Comparison of ENCODE assay signal across 8 cellular contexts in genomic region chr9:125522328-125522725, GRCh38.
DNase-seq lines count a peak whose midpoint lies in the region; ATAC-seq and TF ChIP-seq lines count a peak whose summit lies in the region.

No MANE protein-coding gene starts in this region.

- H3K4ac ChIP-seq in IMR-90 (ENCODE audit: low read depth, low read length), result peak overlapping the region; percentile 98
- no peak overlapping the region for H3K4ac ChIP-seq in mesendoderm (ENCODE audit: low read depth, low read length)

- in situ Hi-C loops in IMR-90 (cut with MboI; ENCODE audit: low sequenced_read_pairs), result no loop called here

- H3K9me3 Mint-ChIP-seq in CD4-positive, CD25-positive, alpha-beta regulatory T cell, result no peaks in the 10 kb centered on the region

- H3K23ac ChIP-seq in IMR-90 (ENCODE audit: low read depth, low read length), result peak overlapping the region; percentile 96
- H3K23ac ChIP-seq in mesendoderm (ENCODE audit: low read length), result no peak overlapping the region

- H3K79me1 ChIP-seq in IMR-90 (ENCODE audit: low read depth in 1 of 2, low read length in 2 of 2), result peaks cover 28 to 66% of the 10 kb centered on the region in 2 experiments
- H3K79me1 ChIP-seq in mesendoderm (ENCODE audit: low read length), result peaks cover 2% of the 10 kb centered on the region

- H3K27ac ChIP-seq in CD4-positive, CD25-positive, alpha-beta regulatory T cell (ENCODE audit: insufficient read depth, low read length, poor library complexity, severe bottlenecking), result peak overlapping the region; percentile 44
- H3K27ac ChIP-seq in IMR-90 (ENCODE audit: insufficient read depth, low read length), result peak overlapping the region; percentile 74
- H3K27ac ChIP-seq in mesendoderm (ENCODE audit: low read depth, low read length), result no peak overlapping the region
- no peak overlapping the region for H3K27ac ChIP-seq in Karpas-422 (ENCODE audit: low read length)

- no peak for TF ChIP-seq CTCF in IMR-90 (conservative IDR thresholded peaks at IDR 0.05; ENCODE audit: low read depth, low read length)
- TF ChIP-seq CTCF in omental fat pad (IDR thresholded peaks at IDR 0.05), result no peak

- no peak for ATAC-seq in CD4-positive, CD25-positive, alpha-beta regulatory T cell (ENCODE audit: low read depth in 2 of 2)
- peak; percentile 12 for ATAC-seq in IMR-90 (ENCODE audit: low read depth)
- ATAC-seq in omental fat pad (ENCODE audit: low FRiP score), result no peak

- no peak for TF ChIP-seq RAD21 in IMR-90 (IDR thresholded peaks at IDR 0.05; ENCODE audit: low read length)

- peak overlapping the region; percentile 98 for H4K5ac ChIP-seq in IMR-90 (ENCODE audit: low read depth, low read length)
- no peak overlapping the region for H4K5ac ChIP-seq in mesendoderm (ENCODE audit: low read length)

- H3K18ac ChIP-seq in IMR-90 (ENCODE audit: low read depth, low read length), result peak overlapping the region; percentile 97
- no peak overlapping the region for H3K18ac ChIP-seq in mesendoderm (ENCODE audit: low read length)

- no peak for TF ChIP-seq POLR2A in IMR-90 (IDR thresholded peaks at IDR 0.05; ENCODE audit: low read depth, low read length)

- H3K9me3 ChIP-seq in CD4-positive, CD25-positive, alpha-beta regulatory T cell (ENCODE audit: control insufficient read depth in 2 of 2, low read length in 2 of 2), result no peaks in the 10 kb centered on the region
- H3K9me3 ChIP-seq in IMR-90 (ENCODE audit: control insufficient read depth, insufficient read depth, low read length) (no peaks in the 10 kb centered on the region), adipocyte (ENCODE audit: control insufficient read depth, low read length) (no peaks in the 10 kb centered on the region), Karpas-422 (ENCODE audit: low read length) (no peaks in the 10 kb centered on the region)

- H2AK9ac ChIP-seq in IMR-90 (replicated peaks; ENCODE audit: low read depth, low read length, poor library complexity), result no peak overlapping the region

- peak overlapping the region; percentile 81 for H3K14ac ChIP-seq in IMR-90 (replicated peaks; ENCODE audit: low read depth, low read length)

- peaks cover 13% of the 10 kb centered on the region for H3K36me3 Mint-ChIP-seq in CD4-positive, CD25-positive, alpha-beta regulatory T cell

- H3K4me2 ChIP-seq in IMR-90 (ENCODE audit: low read depth, low read length) (peak overlapping the region; percentile 83; the same call in 1 of the 2 replicates), mesendoderm (ENCODE audit: low read length) (no peak overlapping the region), Karpas-422 (ENCODE audit: low read depth, low read length, poor library complexity, severe bottlenecking) (no peak overlapping the region)

- peak overlapping the region; percentile 99 for H2BK20ac ChIP-seq in IMR-90 (ENCODE audit: low read depth, low read length)

- H3K9me2 ChIP-seq in Karpas-422 (replicated peaks; ENCODE audit: insufficient read depth, low read length), result no peaks in the 10 kb centered on the region

- H3K4me1 ChIP-seq in CD4-positive, CD25-positive, alpha-beta regulatory T cell (ENCODE audit: control insufficient read depth, insufficient read depth, low read length, poor library complexity, severe bottlenecking), result peaks cover 21% of the 10 kb centered on the region
- H3K4me1 ChIP-seq in IMR-90 (ENCODE audit: control insufficient read depth, insufficient read depth, low read length) (peaks cover 26% of the 10 kb centered on the region), adipocyte (ENCODE audit: control insufficient read depth, insufficient read depth, low read length) (peaks cover 31% of the 10 kb centered on the region), mesendoderm (ENCODE audit: control insufficient read depth, low read depth, low read length) (peaks cover 28% of the 10 kb centered on the region), Karpas-422 (ENCODE audit: low read length) (peaks cover 8% of the 10 kb centered on the region)

- 5% methylated on average over 3 of the region's 5 CpGs; no CpG with 5 or more reads in 1 of the 2 experiments for WGBS in IMR-90 (ENCODE audit: extremely low coverage in 2 of 2, insufficient read length in 1 of 2), 2 experiments
- WGBS in mesendoderm (ENCODE audit: extremely low coverage, insufficient coverage, low lambda C conversion rate), result no CpG with 5 or more reads among the region's 5 CpGs

- peak overlapping the region; percentile 92 for H3K56ac ChIP-seq in IMR-90 (ENCODE audit: extremely low read depth, insufficient read depth, low read length)
- H3K56ac ChIP-seq in mesendoderm (ENCODE audit: low read length), result peak overlapping the region; percentile 30

- H4K20me1 ChIP-seq in IMR-90 (ENCODE audit: insufficient read depth, low read length) (peaks cover 5% of the 10 kb centered on the region; the same call in 1 of the 2 replicates), Karpas-422 (ENCODE audit: insufficient read depth, low read depth, low read length) (no peaks in the 10 kb centered on the region)

- H2AFZ ChIP-seq in IMR-90 (replicated peaks; ENCODE audit: low read length, poor library complexity) (no peak overlapping the region), Karpas-422 (ENCODE audit: low read length) (no peak overlapping the region)

- H3K36me3 ChIP-seq in CD4-positive, CD25-positive, alpha-beta regulatory T cell (ENCODE audit: control insufficient read depth, insufficient read depth, low read length), result peaks cover 9% of the 10 kb centered on the region
- H3K36me3 ChIP-seq in IMR-90 (ENCODE audit: control insufficient read depth, insufficient read depth, low read length), result peaks cover 3% of the 10 kb centered on the region; the same call in 1 of the 2 replicates
- H3K36me3 ChIP-seq in adipocyte (ENCODE audit: control insufficient read depth, insufficient read depth, low read length, severe bottlenecking), result peaks cover 5% of the 10 kb centered on the region
- H3K36me3 ChIP-seq in mesendoderm (ENCODE audit: control insufficient read depth, insufficient read depth, low read length), result no peaks in the 10 kb centered on the region
- no peaks in the 10 kb centered on the region for H3K36me3 ChIP-seq in Karpas-422 (ENCODE audit: insufficient read depth, low read length)

- H3K27me3 Mint-ChIP-seq in CD4-positive, CD25-positive, alpha-beta regulatory T cell, result no peaks in the 10 kb centered on the region

- peak overlapping the region; percentile 39 for H3K4me3 ChIP-seq in CD4-positive, CD25-positive, alpha-beta regulatory T cell (ENCODE audit: low read depth, low read length)
- H3K4me3 ChIP-seq in IMR-90 (ENCODE audit: insufficient read depth, low read depth, low read length) (no peak overlapping the region), adipocyte (ENCODE audit: low read length) (peak overlapping the region; percentile 34), mesendoderm (ENCODE audit: low read length) (no peak overlapping the region), Karpas-422 (ENCODE audit: low read length) (no peak overlapping the region)

- H3K79me2 ChIP-seq in mesendoderm (ENCODE audit: control insufficient read depth, insufficient read depth, low read length) (no peaks in the 10 kb centered on the region), Karpas-422 (ENCODE audit: low read length) (no peaks in the 10 kb centered on the region)

- H3K9ac ChIP-seq in IMR-90 (ENCODE audit: low read depth, low read length), result no peak overlapping the region
- no peak overlapping the region for H3K9ac ChIP-seq in adipocyte (ENCODE audit: low read length)
- H3K9ac ChIP-seq in mesendoderm (ENCODE audit: low read length), result no peak overlapping the region
- H3K9ac ChIP-seq in Karpas-422 (ENCODE audit: low read length), result no peak overlapping the region

- peak overlapping the region in 3 of 4 donors; percentile 17 to 82 (median 18) for H3K4me3 Mint-ChIP-seq in CD4-positive, CD25-positive, alpha-beta regulatory T cell

- intact Hi-C loops in IMR-90 (cut with micrococcal nuclease) (no loop called here), cardiac septum (cut with DNase I) (no loop called here)

- dilution Hi-C loops in IMR-90 (cut with HindIII; ENCODE audit: low sequenced_read_pairs, unreplicated experiment), result no loop called here

- H3K27me3 ChIP-seq in CD4-positive, CD25-positive, alpha-beta regulatory T cell (ENCODE audit: control insufficient read depth, insufficient read depth, low read length), result no peaks in the 10 kb centered on the region
- H3K27me3 ChIP-seq in IMR-90 (ENCODE audit: control insufficient read depth, insufficient read depth, low read length) (no peaks in the 10 kb centered on the region), adipocyte (replicated peaks; ENCODE audit: control insufficient read depth, insufficient read depth, low read length) (no peaks in the 10 kb centered on the region), mesendoderm (ENCODE audit: insufficient read depth, low read length, poor library complexity) (no peaks in the 10 kb centered on the region), Karpas-422 (ENCODE audit: low read length) (no peaks in the 10 kb centered on the region)

- CTCF ChIA-PET in IMR-90 (lab: Yijun Ruan, JAX), result no interaction called here

- H2BK120ac ChIP-seq in IMR-90 (ENCODE audit: low read depth, low read length) (peak overlapping the region; percentile 98), mesendoderm (ENCODE audit: low read depth, low read length) (no peak overlapping the region)

- H4K8ac ChIP-seq in IMR-90 (ENCODE audit: low read depth in 2 of 2, low read length in 2 of 2) (peak overlapping the region; percentile 60 to 91), mesendoderm (ENCODE audit: low read depth, low read length) (no peak overlapping the region)

- DNase-seq in CD4-positive, CD25-positive, alpha-beta regulatory T cell, result no peak
- DNase-seq in IMR-90 (peak; percentile 76), adipocyte (ENCODE audit: low read depth) (peak; percentile 54), mesendoderm (no peak), Karpas-422 (no peak), omental fat pad (ENCODE audit: low spot score) (no peak), cardiac septum (ENCODE audit: low spot score) (no peak), SHP77 (lab: John Stamatoyannopoulos, UW) (no peak)

- H3K9me1 ChIP-seq in IMR-90 (ENCODE audit: insufficient read depth, low read length), result peaks cover 28% of the 10 kb centered on the region

- H2BK5ac ChIP-seq in IMR-90 (ENCODE audit: low read depth, low read length, poor library complexity, severe bottlenecking), result peak overlapping the region; percentile 99
- peak overlapping the region; percentile 87 for H2BK5ac ChIP-seq in mesendoderm (ENCODE audit: low read length)

- peak overlapping the region; percentile 100; the same call in 1 of the 2 replicates for H2AK5ac ChIP-seq in IMR-90 (ENCODE audit: low read depth, low read length)
- H2AK5ac ChIP-seq in mesendoderm (ENCODE audit: low read length), result peak overlapping the region; percentile 83

- peaks cover 16 to 45% (median 31%) of the 10 kb centered on the region in 4 donors for H3K4me1 Mint-ChIP-seq in CD4-positive, CD25-positive, alpha-beta regulatory T cell

- peak overlapping the region; percentile 88 to 95 (median 90) for H3K27ac Mint-ChIP-seq in CD4-positive, CD25-positive, alpha-beta regulatory T cell

- H4K91ac ChIP-seq in IMR-90 (ENCODE audit: insufficient read depth, low read depth, low read length), result peak overlapping the region; percentile 93

- peak overlapping the region; percentile 91 for H2BK15ac ChIP-seq in IMR-90 (ENCODE audit: low read depth, low read length)
- no peak overlapping the region for H2BK15ac ChIP-seq in mesendoderm (replicated peaks; ENCODE audit: low read depth)

- BruUV-seq in IMR-90 (replicated peaks; lab: Mats Ljungman, UMichigan), result no TSS peak

- POLR2A ChIA-PET in IMR-90 (lab: Charles Lee; ENCODE audit: unreplicated experiment), result no interaction called here

TF ChIP-seq in IMR-90, 13 proteins besides CTCF, POLR2A, EP300 and RAD21 (continues in another document):
- no peak for TF ChIP-seq SMC3 (IDR thresholded peaks at IDR 0.05; ENCODE audit: low read depth, low read length)

Comparison
In these comparisons a context has a peak if more than half of its experiments do, and no peak if none do; other contexts are left out.
1. DNase-seq: peak in IMR-90 (single experiment) and adipocyte (single experiment); none in CD4-positive, CD25-positive, alpha-beta regulatory T cell (0 of 3), mesendoderm (single experiment), Karpas-422 (single experiment), omental fat pad (single experiment), cardiac septum (single experiment) and SHP77 (0 of 2).
2. H3K27ac ChIP-seq: peak in CD4-positive, CD25-positive, alpha-beta regulatory T cell (single experiment) and IMR-90 (single experiment); none in mesendoderm (single experiment) and Karpas-422 (single experiment).
3. H3K4me3 ChIP-seq: peak in CD4-positive, CD25-positive, alpha-beta regulatory T cell (single experiment) and adipocyte (single experiment); none in IMR-90 (single experiment), mesendoderm (single experiment) and Karpas-422 (single experiment).